ENCODE assay signal across 20 cellular contexts in genomic region chr3:10470666-10471336, GRCh38.
DNase-seq lines count a peak whose midpoint lies in the region; ATAC-seq and TF ChIP-seq lines count a peak whose summit lies in the region.
"Had no signal": no experiment of that assay in that cellular context is flagged by ENCODE, and none has a peak within 500 bp of the region (broad histone marks: within the 10 kb centered on the region; RNA-seq: fewer than 3 reads in every experiment).

No MANE protein-coding gene starts in this region.

- peaks cover 11% of the 10 kb centered on the region; the same call in 1 of the 2 replicates for H3K4me1 ChIP-seq in iPS-20b (ENCODE audit: insufficient read depth, low read length)
- H3K4me1 ChIP-seq: SJCRH30 had no signal

- H3K4me3 ChIP-seq in WERI-Rb-1 (ENCODE audit: low read depth, low read length) (peak overlapping the region; percentile 15), iPS-20b (ENCODE audit: low read length) (peak overlapping the region; percentile 59)
- H3K4me3 ChIP-seq: SJCRH30, smooth muscle cell, upper lobe of left lung had no signal

- TF ChIP-seq CTCF in WERI-Rb-1 (IDR thresholded peaks at IDR 0.05; ENCODE audit: low read depth, low read length): no peak

- no peak for ATAC-seq in GM21737 (IDR thresholded peaks at IDR 0.05; ENCODE audit: unreplicated experiment)
- ATAC-seq: CD8-positive, alpha-beta T cell had no signal

- H3K27me3 ChIP-seq in WERI-Rb-1 (ENCODE audit: insufficient read depth, low read depth, severe bottlenecking): no peaks in the 10 kb centered on the region
- no peaks in the 10 kb centered on the region for H3K27me3 ChIP-seq in iPS-20b (ENCODE audit: insufficient read depth, low read length)
- H3K27me3 ChIP-seq: SJCRH30 had no signal

- H3K9me3 ChIP-seq in WERI-Rb-1 (ENCODE audit: severe bottlenecking) (no peaks in the 10 kb centered on the region), iPS-20b (ENCODE audit: insufficient read depth, low read depth, low read length) (no peaks in the 10 kb centered on the region)
- H3K9me3 ChIP-seq: SJCRH30, upper lobe of left lung had no signal

- DNase-seq in NCI-H748 (lab: John Stamatoyannopoulos, UW; ENCODE audit: unreplicated experiment) (peak; percentile 31), NCI-H748 treated with DMSO at 0.1 percent for 48 hours (lab: John Stamatoyannopoulos, UW) (no peak), WERI-Rb-1 (peak; percentile 64), retina (peak; percentile 73), germinal center (ENCODE audit: low spot score) (no peak), NCI-H1694 (lab: John Stamatoyannopoulos, UW) (no peak)
- DNase-seq: ACHN; activated CD4-positive, alpha-beta memory T cell treated with anti-CD3 and anti-CD28 coated beads for 36 hours; activated naive CD8-positive, alpha-beta T cell treated with anti-CD3 and anti-CD28 coated beads, Interleukin-2, amount 10 ng/mL, durations not matched to agents 7 days and 5 days; CD8-positive, alpha-beta T cell; foreskin melanocyte; islet precursor cell; NCI-H1092; NCI-H226; SJCRH30; stimulated activated naive CD4-positive, alpha-beta T cell treated with Interleukin-2 at 50 U/mL for 16 hours had no signal

- no peak overlapping the region for H3K9ac ChIP-seq in iPS-20b (ENCODE audit: low read depth, low read length)

- no peaks in the 10 kb centered on the region for H3K36me3 ChIP-seq in WERI-Rb-1
- no peaks in the 10 kb centered on the region for H3K36me3 ChIP-seq in iPS-20b (ENCODE audit: insufficient read depth, low read depth, low read length)
- H3K36me3 ChIP-seq: SJCRH30, upper lobe of left lung had no signal

- H3K27ac ChIP-seq in WERI-Rb-1 (peak overlapping the region; percentile 56), iPS-20b (ENCODE audit: low read length) (no peak overlapping the region)
- H3K27ac ChIP-seq: SJCRH30, upper lobe of left lung had no signal

Comparison
In these comparisons a context has a peak if more than half of its experiments do, and no peak if none do; other contexts are left out.
1. DNase-seq: peak in NCI-H748 (single experiment), WERI-Rb-1 (single experiment) and retina (single experiment); none in NCI-H748 treated with DMSO at 0.1 percent for 48 hours (single experiment), germinal center (single experiment) and NCI-H1694 (single experiment).